Comparison of ENCODE assay signal across 14 cellular contexts in the genomic region with DNA sequence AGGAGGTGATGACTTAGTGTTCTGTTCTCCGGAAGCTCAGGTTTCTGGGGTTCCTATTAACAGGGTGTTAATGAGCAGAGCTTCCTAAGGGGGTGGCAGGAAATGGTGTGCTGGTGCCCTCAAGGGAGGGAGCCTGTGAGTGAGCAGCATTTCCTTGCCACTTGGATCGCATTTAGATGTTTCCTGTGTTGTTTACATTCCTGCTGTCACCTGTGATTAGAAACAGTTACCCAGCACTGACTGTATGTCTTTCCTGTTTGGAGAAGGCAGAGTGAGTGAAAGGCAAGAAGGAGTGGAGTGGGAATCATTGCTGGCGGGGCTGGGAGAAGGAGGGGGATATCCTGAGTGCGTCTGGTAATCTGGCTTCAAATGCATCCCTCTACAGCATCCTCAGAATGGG.
A peak's percentile ranks its signal among the peaks of the same experiment; 100 is the strongest.
DNase-seq lines count a peak whose midpoint lies in the region; ATAC-seq, FAIRE-seq and TF ChIP-seq lines count a peak whose summit lies in the region.
"Had no signal": no experiment of that assay in that cellular context is flagged by ENCODE, and none has a peak within 500 bp of the region (broad histone marks: within the 10 kb centered on the region; RNA-seq: fewer than 3 reads in every experiment).

No MANE protein-coding gene starts in this region.

- no peaks in the 10 kb centered on the region for H3K9me3 ChIP-seq in CD8-positive, alpha-beta memory T cell (ENCODE audit: low read length)
- H3K9me3 ChIP-seq in naive thymus-derived CD4-positive, alpha-beta T cell (ENCODE audit: control insufficient read depth in 2 of 3, low read length in 3 of 3), result no peaks in the 10 kb centered on the region
- H3K9me3 ChIP-seq in Peyer's patch (no peaks in the 10 kb centered on the region), thyroid gland (no peaks in the 10 kb centered on the region)
- H3K9me3 ChIP-seq: prostate gland, upper lobe of right lung had no signal

- peak overlapping the region in 7 of 8 donors; percentile 12 to 83 (median 48) for H3K27ac Mint-ChIP-seq in CD8-positive, alpha-beta memory T cell
- peak overlapping the region; percentile 12 for H3K27ac Mint-ChIP-seq in activated T-helper 1 cell treated with anti-CD3 and anti-CD28 coated beads, Interleukin-12 subunit alpha, Interleukin-12 subunit beta, Interleukin-2, Interleukin-4 antibody, amounts not matched to agents 30 ng/mL and 10 ng/mL and 1 ng/mL, durations not matched to agents 14 hours and 24 hours and 36 hours
- peak overlapping the region in 7 of 9 donors; percentile 4 to 86 (median 72) for H3K27ac Mint-ChIP-seq in naive thymus-derived CD4-positive, alpha-beta T cell

- no peaks in the 10 kb centered on the region for H3K27me3 ChIP-seq in CD8-positive, alpha-beta memory T cell (ENCODE audit: insufficient read depth, low read length, poor library complexity, severe bottlenecking)
- no peaks in the 10 kb centered on the region for H3K27me3 ChIP-seq in naive thymus-derived CD4-positive, alpha-beta T cell (ENCODE audit: control insufficient read depth in 2 of 2, insufficient read depth in 2 of 2, low read length in 2 of 2)
- no peaks in the 10 kb centered on the region for H3K27me3 ChIP-seq in Peyer's patch
- H3K27me3 ChIP-seq in thyroid gland, result no peaks in the 10 kb centered on the region
- H3K27me3 ChIP-seq: upper lobe of right lung had no signal

- no peak for ATAC-seq in naive thymus-derived CD4-positive, alpha-beta T cell
- ATAC-seq: activated naive CD4-positive, alpha-beta T cell treated with anti-CD3 and anti-CD28 coated beads, Interleukin-2, amount 50 U/mL, for 72 hours; esophagus mucosa; upper lobe of right lung had no signal

- TF ChIP-seq POLR2A in Peyer's patch (IDR thresholded peaks at IDR 0.05) (no peak), thyroid gland (IDR thresholded peaks at IDR 0.05) (no peak)

- H3K36me3 ChIP-seq in CD8-positive, alpha-beta memory T cell (ENCODE audit: insufficient read depth, low read length), result no peaks in the 10 kb centered on the region
- no peaks in the 10 kb centered on the region for H3K36me3 ChIP-seq in naive thymus-derived CD4-positive, alpha-beta T cell (ENCODE audit: control insufficient read depth in 2 of 3, insufficient read depth in 3 of 3, low read length in 3 of 3)
- no peaks in the 10 kb centered on the region for H3K36me3 ChIP-seq in Peyer's patch
- H3K36me3 ChIP-seq in thyroid gland, result no peaks in the 10 kb centered on the region
- H3K36me3 ChIP-seq: prostate gland, upper lobe of right lung had no signal

- no peaks in the 10 kb centered on the region for H3K9me3 Mint-ChIP-seq in CD8-positive, alpha-beta memory T cell
- H3K9me3 Mint-ChIP-seq in activated T-helper 1 cell treated with anti-CD3 and anti-CD28 coated beads, Interleukin-12 subunit alpha, Interleukin-12 subunit beta, Interleukin-2, Interleukin-4 antibody, amounts not matched to agents 30 ng/mL and 10 ng/mL and 1 ng/mL, durations not matched to agents 14 hours and 24 hours and 36 hours, result no peaks in the 10 kb centered on the region
- no peaks in the 10 kb centered on the region for H3K9me3 Mint-ChIP-seq in naive thymus-derived CD4-positive, alpha-beta T cell
- H3K9me3 Mint-ChIP-seq: activated naive CD4-positive, alpha-beta T cell treated with anti-CD3 and anti-CD28 coated beads, Interleukin-2, amount 50 U/mL, for 72 hours had no signal

- no peak overlapping the region for H3K4me3 ChIP-seq in CD8-positive, alpha-beta memory T cell (ENCODE audit: low read length)
- no peak overlapping the region for H3K4me3 ChIP-seq in naive thymus-derived CD4-positive, alpha-beta T cell (ENCODE audit: low read length)
- H3K4me3 ChIP-seq in Peyer's patch (no peak overlapping the region), thyroid gland (replicated peaks in 1 of 3) (no peak overlapping the region)
- H3K4me3 ChIP-seq: prostate gland, upper lobe of right lung had no signal

- TF ChIP-seq CTCF in Peyer's patch (IDR thresholded peaks at IDR 0.05) (no peak), thyroid gland (IDR thresholded peaks at IDR 0.05) (no peak)

- peak overlapping the region in 3 of 7 donors; percentile 15 to 17 (median 16) for H3K4me3 Mint-ChIP-seq in CD8-positive, alpha-beta memory T cell
- no peak overlapping the region for H3K4me3 Mint-ChIP-seq in activated T-helper 1 cell treated with anti-CD3 and anti-CD28 coated beads, Interleukin-12 subunit alpha, Interleukin-12 subunit beta, Interleukin-2, Interleukin-4 antibody, amounts not matched to agents 30 ng/mL and 10 ng/mL and 1 ng/mL, durations not matched to agents 14 hours and 24 hours and 36 hours
- no peak overlapping the region for H3K4me3 Mint-ChIP-seq in naive thymus-derived CD4-positive, alpha-beta T cell

- WGBS in thyroid gland, 2 donors, result 85 to 86% methylated on average over 4 of the region's 4 CpGs

- H3K36me3 Mint-ChIP-seq in CD8-positive, alpha-beta memory T cell, result peaks cover 0 to 31% (median 9%) of the 10 kb centered on the region in 3 donors
- H3K36me3 Mint-ChIP-seq in activated T-helper 1 cell treated with anti-CD3 and anti-CD28 coated beads, Interleukin-12 subunit alpha, Interleukin-12 subunit beta, Interleukin-2, Interleukin-4 antibody, amounts not matched to agents 30 ng/mL and 10 ng/mL and 1 ng/mL, durations not matched to agents 14 hours and 24 hours and 36 hours (ENCODE audit: low read depth), result peaks cover 14% of the 10 kb centered on the region
- H3K36me3 Mint-ChIP-seq in naive thymus-derived CD4-positive, alpha-beta T cell, result peaks cover 0 to 12% (median 7%) of the 10 kb centered on the region in 5 donors
- H3K36me3 Mint-ChIP-seq: activated naive CD4-positive, alpha-beta T cell treated with anti-CD3 and anti-CD28 coated beads, Interleukin-2, amount 50 U/mL, for 72 hours had no signal

- peaks cover 24 to 36% (median 35%) of the 10 kb centered on the region in 3 donors for H3K4me1 Mint-ChIP-seq in CD8-positive, alpha-beta memory T cell
- peaks cover 35% of the 10 kb centered on the region for H3K4me1 Mint-ChIP-seq in activated T-helper 1 cell treated with anti-CD3 and anti-CD28 coated beads, Interleukin-12 subunit alpha, Interleukin-12 subunit beta, Interleukin-2, Interleukin-4 antibody, amounts not matched to agents 30 ng/mL and 10 ng/mL and 1 ng/mL, durations not matched to agents 14 hours and 24 hours and 36 hours (ENCODE audit: low read depth)
- peaks cover 13 to 47% (median 36%) of the 10 kb centered on the region in 7 donors for H3K4me1 Mint-ChIP-seq in naive thymus-derived CD4-positive, alpha-beta T cell

- CTCF ChIA-PET in CD8-positive, alpha-beta memory T cell (lab: Charles Lee), result no interaction called here
- CTCF ChIA-PET in naive thymus-derived CD4-positive, alpha-beta T cell (lab: Charles Lee), result no interaction called here

- H3K4me1 ChIP-seq in CD8-positive, alpha-beta memory T cell (ENCODE audit: insufficient read depth, low read length), result peaks cover 10% of the 10 kb centered on the region
- H3K4me1 ChIP-seq in naive thymus-derived CD4-positive, alpha-beta T cell (ENCODE audit: control insufficient read depth in 2 of 2, insufficient read depth in 2 of 2, low read length in 2 of 2), result peaks cover 6 to 9% of the 10 kb centered on the region in 2 donors
- H3K4me1 ChIP-seq in Peyer's patch (peaks cover 0 to 4% (median 0%) of the 10 kb centered on the region in 4 donors), thyroid gland (peaks cover 5 to 49% of the 10 kb centered on the region in 2 donors)

- no peak for DNase-seq in CD8-positive, alpha-beta memory T cell
- DNase-seq in HTR-8/SVneo (ENCODE audit: insufficient read length, low spot score), result peak; percentile 59
- no peak for DNase-seq in activated T-helper 1 cell treated with anti-CD3 and anti-CD28 coated beads, Interleukin-12 subunit alpha, Interleukin-12 subunit beta, Interleukin-2, Interleukin-4 antibody, amounts not matched to agents 30 ng/mL and 10 ng/mL and 1 ng/mL, durations not matched to agents 14 hours and 24 hours and 36 hours (ENCODE audit: low spot score)
- DNase-seq in naive thymus-derived CD4-positive, alpha-beta T cell, result no peak
- DNase-seq in Peyer's patch, result no peak
- DNase-seq in NCI-H2227 (lab: John Stamatoyannopoulos, UW; ENCODE audit: unreplicated experiment), result no peak
- DNase-seq in thyroid gland, result no peak
- no peak for DNase-seq in Kasumi-1 (lab: John Stamatoyannopoulos, UW)
- DNase-seq: NCI-H1048, upper lobe of right lung had no signal

- no peaks in the 10 kb centered on the region for H3K27me3 Mint-ChIP-seq in CD8-positive, alpha-beta memory T cell
- H3K27me3 Mint-ChIP-seq in activated T-helper 1 cell treated with anti-CD3 and anti-CD28 coated beads, Interleukin-12 subunit alpha, Interleukin-12 subunit beta, Interleukin-2, Interleukin-4 antibody, amounts not matched to agents 30 ng/mL and 10 ng/mL and 1 ng/mL, durations not matched to agents 14 hours and 24 hours and 36 hours (ENCODE audit: insufficient read depth), result no peaks in the 10 kb centered on the region
- no peaks in the 10 kb centered on the region for H3K27me3 Mint-ChIP-seq in naive thymus-derived CD4-positive, alpha-beta T cell

- intact Hi-C loops in activated T-helper 1 cell treated with anti-CD3 and anti-CD28 coated beads, Interleukin-12 subunit alpha, Interleukin-12 subunit beta, Interleukin-2, Interleukin-4 antibody, amounts not matched to agents 30 ng/mL and 10 ng/mL and 1 ng/mL, durations not matched to agents 14 hours and 24 hours and 36 hours (cut with micrococcal nuclease), result no loop called here
- intact Hi-C loops in naive thymus-derived CD4-positive, alpha-beta T cell (cut with micrococcal nuclease), result loop anchor here (2.0 to 10.0 kb wide), 2 partner anchors 286 to 288 kb away; no protein-coding TSS in a partner anchor
- intact Hi-C loops in thyroid gland (cut with DNase I), result no loop called here

- no peak overlapping the region for H3K27ac ChIP-seq in CD8-positive, alpha-beta memory T cell (ENCODE audit: low read depth, low read length)
- no peak overlapping the region for H3K27ac ChIP-seq in naive thymus-derived CD4-positive, alpha-beta T cell (ENCODE audit: low read depth, low read length)
- H3K27ac ChIP-seq in Peyer's patch (no peak overlapping the region), thyroid gland (peak overlapping the region in 1 of 3 donors; percentile 13)
- H3K27ac ChIP-seq: prostate gland, upper lobe of right lung had no signal

- POLR2A ChIA-PET in CD8-positive, alpha-beta memory T cell (lab: Charles Lee), result no interaction called here
- POLR2A ChIA-PET in naive thymus-derived CD4-positive, alpha-beta T cell (lab: Charles Lee), result no interaction called here

- peak; percentile 99 for FAIRE-seq in HTR-8/SVneo (lab: Jason Lieb, UNC)
- FAIRE-seq: H1 had no signal

Comparison
In these comparisons a context has a peak if more than half of its experiments do, and no peak if none do; other contexts are left out.
1. H3K27ac Mint-ChIP-seq: peak in every context shown above with its lines; median percentile 72 in naive thymus-derived CD4-positive, alpha-beta T cell; 48 in CD8-positive, alpha-beta memory T cell; 12 in activated T-helper 1 cell treated with anti-CD3 and anti-CD28 coated beads, Interleukin-12 subunit alpha, Interleukin-12 subunit beta, Interleukin-2, Interleukin-4 antibody, amounts not matched to agents 30 ng/mL and 10 ng/mL and 1 ng/mL, durations not matched to agents 14 hours and 24 hours and 36 hours.
2. intact Hi-C loops: an anchor here in naive thymus-derived CD4-positive, alpha-beta T cell (2.0 to 10.0 kb wide); none called in activated T-helper 1 cell treated with anti-CD3 and anti-CD28 coated beads, Interleukin-12 subunit alpha, Interleukin-12 subunit beta, Interleukin-2, Interleukin-4 antibody, amounts not matched to agents 30 ng/mL and 10 ng/mL and 1 ng/mL, durations not matched to agents 14 hours and 24 hours and 36 hours and thyroid gland.